In the genomic region with DNA sequence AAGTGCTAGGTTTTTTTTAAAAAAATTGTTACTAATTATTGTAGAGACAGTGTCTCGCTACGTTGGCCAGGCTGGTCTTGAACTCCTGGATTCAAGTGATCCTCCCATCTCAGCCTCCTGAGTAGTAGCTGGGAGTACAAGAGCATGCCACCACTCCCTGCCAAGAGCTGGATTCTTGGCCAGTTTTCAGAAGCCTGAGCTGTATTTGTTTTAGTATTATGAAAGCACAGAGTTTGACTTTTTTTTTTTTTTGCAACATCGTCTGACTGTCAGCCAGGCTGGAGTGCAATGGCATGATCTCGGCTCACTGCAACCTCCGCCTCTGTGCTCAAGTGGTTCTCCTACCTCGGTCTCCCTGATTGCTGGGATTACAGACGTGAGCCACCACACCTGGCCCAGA, we compare ENCODE assay signal across 9 cellular contexts. TPM values are rescaled to one million over a fixed set of nuclear protein-coding genes. Genes with fewer than 3 reads are reported as not detected.
DNase-seq lines count a peak whose midpoint lies in the region; ATAC-seq and TF ChIP-seq lines count a peak whose summit lies in the region.
"Had no signal": no experiment of that assay in that cellular context is flagged by ENCODE, and none has a peak within 500 bp of the region (broad histone marks: within the 10 kb centered on the region; RNA-seq: fewer than 3 reads in every experiment).

No MANE protein-coding gene starts in this region.

- no peak overlapping the region for H3K27ac ChIP-seq in CD4-positive, CD25-positive, alpha-beta regulatory T cell (ENCODE audit: insufficient read depth, low read length, poor library complexity, severe bottlenecking)
- peak overlapping the region; percentile 47 to 49 for H3K27ac ChIP-seq in prostate gland
- H3K27ac ChIP-seq in coronary artery, result peak overlapping the region in 1 of 2 donors; percentile 4

- 36% methylated on average over 7 of the region's 7 CpGs for WGBS in prostate gland

- peak overlapping the region; percentile 36 to 89 (median 60) for H3K27ac Mint-ChIP-seq in CD4-positive, CD25-positive, alpha-beta regulatory T cell

- peaks cover 17% of the 10 kb centered on the region for H3K36me3 ChIP-seq in CD4-positive, CD25-positive, alpha-beta regulatory T cell (ENCODE audit: control insufficient read depth, insufficient read depth, low read length)
- no peaks in the 10 kb centered on the region for H3K36me3 ChIP-seq in prostate gland

- DNase-seq in CD4-positive, CD25-positive, alpha-beta regulatory T cell, result no peak
- DNase-seq in NCI-H226 (peak; percentile 54), fibroblast of mammary gland (ENCODE audit: low read depth) (peak; percentile 94), prostate gland (ENCODE audit: low spot score) (peak; percentile 75), HuH-7 (ENCODE audit: low spot score) (no peak), coronary artery (ENCODE audit: low spot score) (no peak)
- no peak for DNase-seq in activated CD4-positive, CD25-positive, alpha-beta regulatory T cell treated with anti-CD3 and anti-CD28 coated beads, Interleukin-2, amount 50 U/mL, for 72 hours

- H3K4me1 ChIP-seq in CD4-positive, CD25-positive, alpha-beta regulatory T cell (ENCODE audit: control insufficient read depth, insufficient read depth, low read length, poor library complexity, severe bottlenecking), result peaks cover 7% of the 10 kb centered on the region
- H3K4me1 ChIP-seq in prostate gland (replicated peaks), result no peaks in the 10 kb centered on the region

- peaks cover 21% of the 10 kb centered on the region for H3K36me3 Mint-ChIP-seq in CD4-positive, CD25-positive, alpha-beta regulatory T cell

- intact Hi-C loops in prostate gland (cut with DNase I), result no loop called here

- H3K4me3 ChIP-seq in CD4-positive, CD25-positive, alpha-beta regulatory T cell (ENCODE audit: low read depth, low read length), result no peak overlapping the region
- no peak overlapping the region for H3K4me3 ChIP-seq in fibroblast of mammary gland (ENCODE audit: control insufficient read depth, low read depth, low read length)
- no peak overlapping the region for H3K4me3 ChIP-seq in prostate gland
- no peak overlapping the region for H3K4me3 ChIP-seq in coronary artery

- no peak for ATAC-seq in CD4-positive, CD25-positive, alpha-beta regulatory T cell (ENCODE audit: low read depth in 2 of 2)
- ATAC-seq in GM21367 (IDR thresholded peaks at IDR 0.05; ENCODE audit: unreplicated experiment), result no peak

- TF ChIP-seq CTCF in fibroblast of mammary gland (conservative IDR thresholded peaks at IDR 0.05; ENCODE audit: control insufficient read depth, insufficient read depth, low read depth, low read length) (no peak), prostate gland (IDR thresholded peaks at IDR 0.05) (no peak), coronary artery (IDR thresholded peaks at IDR 0.05) (no peak)

- no peaks in the 10 kb centered on the region for H3K27me3 Mint-ChIP-seq in CD4-positive, CD25-positive, alpha-beta regulatory T cell

- no peak for TF ChIP-seq POLR2A in prostate gland (IDR thresholded peaks at IDR 0.05)

- peaks cover 8 to 25% (median 10%) of the 10 kb centered on the region in 4 donors for H3K4me1 Mint-ChIP-seq in CD4-positive, CD25-positive, alpha-beta regulatory T cell

- H3K9me3 ChIP-seq in CD4-positive, CD25-positive, alpha-beta regulatory T cell (ENCODE audit: control insufficient read depth in 2 of 2, low read length in 2 of 2), result no peaks in the 10 kb centered on the region
- no peaks in the 10 kb centered on the region for H3K9me3 ChIP-seq in prostate gland

- H3K9me3 Mint-ChIP-seq in CD4-positive, CD25-positive, alpha-beta regulatory T cell, result no peaks in the 10 kb centered on the region
- H3K9me3 Mint-ChIP-seq: neural crest cell had no signal

- no peaks in the 10 kb centered on the region for H3K27me3 ChIP-seq in CD4-positive, CD25-positive, alpha-beta regulatory T cell (ENCODE audit: control insufficient read depth, insufficient read depth, low read length)
- no peaks in the 10 kb centered on the region for H3K27me3 ChIP-seq in prostate gland (replicated peaks; ENCODE audit: insufficient read depth)

- H3K4me3 Mint-ChIP-seq in CD4-positive, CD25-positive, alpha-beta regulatory T cell, result peak overlapping the region in 1 of 4 donors; percentile 24

RNA-seq across cellular contexts. Expression of a gene that starts 7.0 kb away (rescaled TPM):
- 14.2 TPM for total RNA-seq in CD4-positive, CD25-positive, alpha-beta regulatory T cell
- 10 to 100 TPM; 23.7 to 36.5 (median 31.8) TPM for polyA plus RNA-seq in CD4-positive, CD25-positive, alpha-beta regulatory T cell
- 10 to 100 TPM; 36.1 to 43.3 TPM for total RNA-seq in prostate gland

RNA-seq across cellular contexts. Expression of a gene that starts 7.1 kb away (rescaled TPM):
- 131 TPM for total RNA-seq in CD4-positive, CD25-positive, alpha-beta regulatory T cell
- polyA plus RNA-seq in CD4-positive, CD25-positive, alpha-beta regulatory T cell, result 1 to 10 TPM; 6.2 to 9.7 (median 7.8) TPM
- total RNA-seq in prostate gland, result 10 to 100 TPM; 41.8 to 99.6 TPM

RNA-seq across cellular contexts. Expression of a gene that starts 23.4 kb away (rescaled TPM):
- 32.2 TPM for total RNA-seq in CD4-positive, CD25-positive, alpha-beta regulatory T cell
- 10 to 100 TPM; 10.4 to 24.0 (median 16.2) TPM for polyA plus RNA-seq in CD4-positive, CD25-positive, alpha-beta regulatory T cell
- 10 to 100 TPM; 11.5 to 18.6 TPM for total RNA-seq in prostate gland

Comparison
In these comparisons a context has a peak if more than half of its experiments do, and no peak if none do; other contexts are left out.
1. DNase-seq: peak in NCI-H226 (single experiment), fibroblast of mammary gland (single experiment) and prostate gland (single experiment); none in CD4-positive, CD25-positive, alpha-beta regulatory T cell (0 of 3), activated CD4-positive, CD25-positive, alpha-beta regulatory T cell treated with anti-CD3 and anti-CD28 coated beads, Interleukin-2, amount 50 U/mL, for 72 hours (single experiment), HuH-7 (single experiment) and coronary artery (single experiment).